ENCODE assay signal across 10 cellular contexts in genomic region chr6:159959165-159959975, GRCh38. TPM values are rescaled to one million over a fixed set of nuclear protein-coding genes. Genes with fewer than 3 reads are reported as not detected.
DNase-seq lines count a peak whose midpoint lies in the region; ATAC-seq and TF ChIP-seq lines count a peak whose summit lies in the region.
"Had no signal": no experiment of that assay in that cellular context is flagged by ENCODE, and none has a peak within 500 bp of the region (broad histone marks: within the 10 kb centered on the region; RNA-seq: fewer than 3 reads in every experiment).

No MANE protein-coding gene starts in this region.

- no peaks in the 10 kb centered on the region for H3K9me3 ChIP-seq in esophagus muscularis mucosa

- no peak for TF ChIP-seq POLR2A in esophagus muscularis mucosa (IDR thresholded peaks at IDR 0.05; ENCODE audit: low read depth)

- H3K27me3 Mint-ChIP-seq in stimulated activated memory B cell treated with anti-CD40 and anti-IgM and Interleukin-4, amounts not matched to agents 10 μg/mL and 1 μg/mL and 100 μg/mL, for 72 hours, result no peaks in the 10 kb centered on the region
- no peaks in the 10 kb centered on the region for H3K27me3 Mint-ChIP-seq in activated naive CD8-positive, alpha-beta T cell treated with anti-CD3 and anti-CD28 coated beads for 36 hours

- H3K27me3 ChIP-seq in esophagus muscularis mucosa, result peaks cover 0 to 4% (median 0%) of the 10 kb centered on the region in 4 donors

- no peaks in the 10 kb centered on the region for H3K36me3 ChIP-seq in esophagus muscularis mucosa

- H3K27ac ChIP-seq in esophagus muscularis mucosa (replicated peaks in 1 of 4), result peak overlapping the region; percentile 17 to 60 (median 44)

- peaks cover 5% of the 10 kb centered on the region for H3K9me3 Mint-ChIP-seq in stimulated activated memory B cell treated with anti-CD40 and anti-IgM and Interleukin-4, amounts not matched to agents 10 μg/mL and 1 μg/mL and 100 μg/mL, for 72 hours
- no peaks in the 10 kb centered on the region for H3K9me3 Mint-ChIP-seq in activated naive CD8-positive, alpha-beta T cell treated with anti-CD3 and anti-CD28 coated beads for 36 hours
- H3K9me3 Mint-ChIP-seq: activated naive CD8-positive, alpha-beta T cell treated with anti-CD3 and anti-CD28 coated beads, Interleukin-2, amount 50 U/mL, for 24 hours had no signal

- DNase-seq in esophagus muscularis mucosa (ENCODE audit: extremely low spot score) (no peak), islet precursor cell (no peak)
- DNase-seq in activated naive CD8-positive, alpha-beta T cell treated with anti-CD3 and anti-CD28 coated beads for 36 hours, result no peak
- DNase-seq: activated naive CD8-positive, alpha-beta T cell treated with anti-CD3 and anti-CD28 coated beads, Interleukin-2, amount 50 U/mL, for 24 hours; stimulated activated CD4-positive, alpha-beta T cell treated with anti-CD3 and anti-CD28 coated beads, Interleukin-4, amount 100 ng/mL, for 1 hour had no signal

- no peak for TF ChIP-seq EP300 in esophagus muscularis mucosa (IDR thresholded peaks at IDR 0.05)

- peaks cover 43% of the 10 kb centered on the region for H3K4me1 Mint-ChIP-seq in stimulated activated memory B cell treated with anti-CD40 and anti-IgM and Interleukin-4, amounts not matched to agents 10 μg/mL and 1 μg/mL and 100 μg/mL, for 72 hours
- peaks cover 16% of the 10 kb centered on the region for H3K4me1 Mint-ChIP-seq in activated naive CD8-positive, alpha-beta T cell treated with anti-CD3 and anti-CD28 coated beads for 36 hours

- H3K27ac Mint-ChIP-seq in stimulated activated memory B cell treated with anti-CD40 and anti-IgM and Interleukin-4, amounts not matched to agents 10 μg/mL and 1 μg/mL and 100 μg/mL, for 72 hours, result peak overlapping the region; percentile 26
- no peak overlapping the region for H3K27ac Mint-ChIP-seq in activated naive CD8-positive, alpha-beta T cell treated with anti-CD3 and anti-CD28 coated beads for 36 hours
- H3K27ac Mint-ChIP-seq: activated naive CD8-positive, alpha-beta T cell treated with anti-CD3 and anti-CD28 coated beads, Interleukin-2, amount 50 U/mL, for 24 hours had no signal

- intact Hi-C loops in esophagus muscularis mucosa (cut with DNase I), result no loop called here

- peaks cover 0 to 9% (median 8%) of the 10 kb centered on the region in 4 donors for H3K4me1 ChIP-seq in esophagus muscularis mucosa

- TF ChIP-seq CTCF in esophagus muscularis mucosa (IDR thresholded peaks at IDR 0.05), result no peak

- no peaks in the 10 kb centered on the region for H3K36me3 Mint-ChIP-seq in stimulated activated memory B cell treated with anti-CD40 and anti-IgM and Interleukin-4, amounts not matched to agents 10 μg/mL and 1 μg/mL and 100 μg/mL, for 72 hours
- H3K36me3 Mint-ChIP-seq in activated naive CD8-positive, alpha-beta T cell treated with anti-CD3 and anti-CD28 coated beads for 36 hours, result no peaks in the 10 kb centered on the region

- WGBS in esophagus muscularis mucosa, result 81% methylated on average over 6 of the region's 6 CpGs

- no peak overlapping the region for H3K4me3 ChIP-seq in esophagus muscularis mucosa

- ATAC-seq in GM21360 (IDR thresholded peaks at IDR 0.05; ENCODE audit: unreplicated experiment), result peak; percentile 86
- ATAC-seq in HG03432 (IDR thresholded peaks at IDR 0.05; ENCODE audit: unreplicated experiment), result peak; percentile 76
- ATAC-seq in stimulated activated memory B cell treated with anti-CD40 and anti-IgM and Interleukin-4, amounts not matched to agents 10 μg/mL and 1 μg/mL and 100 μg/mL, for 72 hours, result peak; percentile 92
- no peak for ATAC-seq in GM19035 (IDR thresholded peaks at IDR 0.05; ENCODE audit: unreplicated experiment)
- no peak for ATAC-seq in HG02852 (IDR thresholded peaks at IDR 0.05; ENCODE audit: unreplicated experiment)
- ATAC-seq: activated naive CD8-positive, alpha-beta T cell treated with anti-CD3 and anti-CD28 coated beads, Interleukin-2, amount 50 U/mL, for 24 hours had no signal

- no peak overlapping the region for H3K4me3 Mint-ChIP-seq in stimulated activated memory B cell treated with anti-CD40 and anti-IgM and Interleukin-4, amounts not matched to agents 10 μg/mL and 1 μg/mL and 100 μg/mL, for 72 hours
- no peak overlapping the region for H3K4me3 Mint-ChIP-seq in activated naive CD8-positive, alpha-beta T cell treated with anti-CD3 and anti-CD28 coated beads for 36 hours
- H3K4me3 Mint-ChIP-seq: activated naive CD8-positive, alpha-beta T cell treated with anti-CD3 and anti-CD28 coated beads, Interleukin-2, amount 50 U/mL, for 24 hours had no signal

RNA-seq across cellular contexts. Expression of gene IGF2R, which starts 9.5 kb away (rescaled TPM):
- 10 to 100 TPM; 43.6 to 75.3 (median 58.4) TPM for total RNA-seq in esophagus muscularis mucosa
- 10 to 100 TPM; 74.9 to 77.7 TPM for total RNA-seq in activated naive CD8-positive, alpha-beta T cell treated with anti-CD3 and anti-CD28 coated beads for 36 hours

Comparison
In these comparisons a context has a peak if more than half of its experiments do, and no peak if none do; other contexts are left out.
1. ATAC-seq: peak in GM21360 (single experiment), HG03432 (single experiment) and stimulated activated memory B cell treated with anti-CD40 and anti-IgM and Interleukin-4, amounts not matched to agents 10 μg/mL and 1 μg/mL and 100 μg/mL, for 72 hours (single experiment); none in GM19035 (single experiment) and HG02852 (single experiment).